In genomic region chr20:48374041-48374907, GRCh38 we compare ENCODE assay signal across 8 cellular contexts.
A peak's percentile ranks its signal among the peaks of the same experiment; 100 is the strongest.
DNase-seq lines count a peak whose midpoint lies in the region; ATAC-seq, FAIRE-seq and TF ChIP-seq lines count a peak whose summit lies in the region.
"Not testable (repeated sequence)": the region's sequence is repeated elsewhere in the genome, so short reads cannot be mapped to it uniquely, and the experiment has no call there.

No MANE protein-coding gene starts in this region.

- H2AFZ ChIP-seq in GM23248: not testable (repeated sequence)

- 26 to 32% methylated on average over 26 of the region's 26 CpGs for WGBS in GM23248 (ENCODE audit: low coverage in 1 of 2, low lambda C conversion rate in 2 of 2, missing lambda C conversion rate in 2 of 2), 2 experiments
- WGBS in right lobe of liver (ENCODE audit: insufficient coverage, low coverage, low lambda C conversion rate, missing lambda C conversion rate): 16% methylated on average over 13 of the region's 26 CpGs

- peak; percentile 75 to 80 (median 78) for ATAC-seq in right lobe of liver

- peak; percentile 52 for FAIRE-seq in bronchial epithelial cell (lab: Jason Lieb, UNC)

- DNase-seq in GM23248 (peak; percentile 9), NCI-H146 (lab: John Stamatoyannopoulos, UW) (peak; percentile 18), SK-N-MC (ENCODE audit: low read depth, low spot score) (peak; percentile 32), cardiac muscle cell (ENCODE audit: low read depth in 1 of 2, low spot score in 1 of 2) (peak in 1 of 2 donors; percentile 46), right lobe of liver (peak in 2 of 3 donors; percentile 51 to 69), pons (ENCODE audit: low spot score) (peak; percentile 13), uterus (peak; percentile 37 to 65)
- not testable (repeated sequence) for DNase-seq in bronchial epithelial cell (ENCODE audit: low read depth)

- H3K9ac ChIP-seq in GM23248: not testable (repeated sequence)
- H3K9ac ChIP-seq in SK-N-MC (ENCODE audit: insufficient read length): peak overlapping the region; percentile 26

- not testable (repeated sequence) for TF ChIP-seq POLR2A in right lobe of liver (IDR thresholded peaks at IDR 0.05); uterus (IDR thresholded peaks at IDR 0.05)

- not testable (repeated sequence) for H3K9me2 ChIP-seq in GM23248 (ENCODE audit: insufficient read depth)

- not testable (repeated sequence) for H3K36me3 ChIP-seq in GM23248 (ENCODE audit: low read depth); SK-N-MC (ENCODE audit: insufficient read depth, low read length); bronchial epithelial cell (ENCODE audit: control insufficient read depth, insufficient read depth, low read length); cardiac muscle cell; right lobe of liver; uterus

- H3K27ac ChIP-seq in GM23248, cardiac muscle cell: not testable (repeated sequence)
- H3K27ac ChIP-seq in SK-N-MC (peak overlapping the region; percentile 98), right lobe of liver (peak overlapping the region in 2 of 3 donors; percentile 21 to 33), uterus (peak overlapping the region in 1 of 2 donors; percentile 27)

- intact Hi-C loops in right lobe of liver (cut with DNase I); uterus (cut with DNase I; ENCODE audit: low total_unique reads): not testable (repeated sequence)

- not testable (repeated sequence) for H3K4me3 ChIP-seq in GM23248; bronchial epithelial cell (ENCODE audit: low read depth, low read length); cardiac muscle cell; right lobe of liver; uterus
- peak overlapping the region; percentile 74 for H3K4me3 ChIP-seq in SK-N-MC

- H3F3A ChIP-seq in GM23248 (ENCODE audit: insufficient read depth): not testable (repeated sequence)

- H3K9me3 ChIP-seq in GM23248 (ENCODE audit: low read depth); SK-N-MC (ENCODE audit: low read depth, low read length); cardiac muscle cell (ENCODE audit: low read depth); right lobe of liver; uterus: not testable (repeated sequence)

- in situ Hi-C loops in GM23248 (cut with MboI): not testable (repeated sequence)

- H3K4me1 ChIP-seq in GM23248 (ENCODE audit: insufficient read depth); cardiac muscle cell (ENCODE audit: low read depth); right lobe of liver; uterus: not testable (repeated sequence)

- not testable (repeated sequence) for H3K4me2 ChIP-seq in GM23248 (ENCODE audit: unreplicated experiment)

- H4K20me1 ChIP-seq in GM23248 (ENCODE audit: insufficient read depth): not testable (repeated sequence)

- H3K27me3 ChIP-seq in GM23248 (replicated peaks; ENCODE audit: insufficient read depth): peaks cover 16% of the 10 kb centered on the region
- H3K27me3 ChIP-seq in bronchial epithelial cell (ENCODE audit: control insufficient read depth, insufficient read depth, low read length); cardiac muscle cell; right lobe of liver; uterus: not testable (repeated sequence)

- TF ChIP-seq CTCF in bronchial epithelial cell (IDR thresholded peaks at IDR 0.05; ENCODE audit: insufficient read depth, low read length, severe bottlenecking): not testable (repeated sequence)
- TF ChIP-seq CTCF in cardiac muscle cell (IDR thresholded peaks at IDR 0.05; ENCODE audit: low read depth, low read length): peak; percentile 21
- peak in 2 of 4 donors; percentile 13 to 23 for TF ChIP-seq CTCF in right lobe of liver (IDR thresholded peaks at IDR 0.05)
- peak in 3 of 4 experiments; percentile 7 to 14 (median 13) for TF ChIP-seq CTCF in uterus (IDR thresholded peaks at IDR 0.05)

- H3K79me2 ChIP-seq in GM23248 (ENCODE audit: insufficient read depth): not testable (repeated sequence)
